In the genomic region with DNA sequence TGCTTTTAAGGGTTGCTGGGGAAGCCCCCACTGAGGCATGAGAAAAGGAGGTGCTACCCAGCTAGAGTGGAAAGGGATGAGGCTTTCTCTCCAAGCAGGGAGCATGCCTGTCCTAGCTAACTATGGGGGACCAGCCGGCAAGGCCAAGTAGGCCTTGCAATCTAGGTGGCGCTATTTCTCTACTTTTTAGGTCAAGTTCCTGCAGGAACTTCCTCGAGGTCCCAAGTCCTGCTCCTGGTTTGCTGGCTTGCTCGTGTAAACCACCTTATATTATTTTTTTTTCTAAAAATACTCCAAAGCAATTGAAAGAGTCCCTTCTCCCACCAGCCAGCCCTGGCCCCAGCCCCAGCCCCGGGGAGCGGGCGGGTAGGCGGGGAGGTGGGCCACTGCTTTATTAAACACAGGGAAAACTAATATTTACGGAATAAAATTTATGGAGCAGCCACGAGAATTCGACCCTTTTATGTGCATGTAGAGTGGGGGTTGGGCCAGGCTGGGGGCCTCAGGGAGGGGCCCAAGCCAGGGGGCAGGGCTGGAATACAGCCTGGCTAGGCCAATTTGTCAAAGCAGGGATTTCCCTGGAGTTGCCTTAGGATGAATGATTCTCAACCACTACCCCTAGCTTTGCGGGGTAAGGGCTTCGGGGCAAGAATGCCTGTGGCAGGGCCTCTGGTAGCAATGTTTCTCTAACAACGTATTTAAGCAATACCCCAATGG, we compare ENCODE assay signal across 8 cellular contexts. TPM values are rescaled to one million over a fixed set of nuclear protein-coding genes. Genes with fewer than 3 reads are reported as not detected.
DNase-seq lines count a peak whose midpoint lies in the region; ATAC-seq and TF ChIP-seq lines count a peak whose summit lies in the region.

No MANE protein-coding gene starts in this region.

- peaks cover 2% of the 10 kb centered on the region in 3 donors for H3K27me3 Mint-ChIP-seq in CD14-positive monocyte (ENCODE audit: low read depth in 3 of 3)

- H3K4me1 Mint-ChIP-seq in CD14-positive monocyte: peaks cover 18% of the 10 kb centered on the region

- peaks cover 29 to 33% of the 10 kb centered on the region in 2 donors for H3K36me3 Mint-ChIP-seq in CD14-positive monocyte

- in situ Hi-C loops in GM13976 (cut with MboI; ENCODE audit: low sequenced_read_pairs, unreplicated experiment) (no loop called here), astrocyte of the spinal cord (cut with HindIII; ENCODE audit: low sequenced_read_pairs) (no loop called here)

- intact Hi-C loops in CD14-positive monocyte (cut with micrococcal nuclease) (no loop called here), left colon (cut with DNase I, micrococcal nuclease) (no loop called here)

- TF ChIP-seq CTCF in CD14-positive monocyte (IDR thresholded peaks at IDR 0.05): peak; percentile 66
- TF ChIP-seq CTCF in GM13976 (IDR thresholded peaks at IDR 0.05; ENCODE audit: borderline replicate concordance, control extremely low read depth, extremely low read depth, insufficient read depth, missing control alignments): peak; percentile 60
- peak; percentile 73 for TF ChIP-seq CTCF in astrocyte of the spinal cord (IDR thresholded peaks at IDR 0.05; ENCODE audit: low read depth, low read length)

- H3K9me3 Mint-ChIP-seq in CD14-positive monocyte: no peaks in the 10 kb centered on the region

- ATAC-seq in left colon (peak; percentile 59), HG02610 (IDR thresholded peaks at IDR 0.05; ENCODE audit: unreplicated experiment) (no peak), HG02970 (IDR thresholded peaks at IDR 0.05; ENCODE audit: low FRiP score, unreplicated experiment) (no peak), GM18858 (IDR thresholded peaks at IDR 0.05; ENCODE audit: unreplicated experiment) (no peak)

- no peak overlapping the region for H3K4me3 Mint-ChIP-seq in CD14-positive monocyte

- no peak overlapping the region for H3K4me3 ChIP-seq in astrocyte of the spinal cord (ENCODE audit: low read depth, low read length)

- no peak overlapping the region for H3K27ac Mint-ChIP-seq in CD14-positive monocyte

- no peak for DNase-seq in CD14-positive monocyte (ENCODE audit: low spot score)
- peak; percentile 70 for DNase-seq in GM13976 (ENCODE audit: low spot score)
- DNase-seq in NCI-H345 treated with DMSO at 0.1 percent for 48 hours (lab: John Stamatoyannopoulos, UW; ENCODE audit: unreplicated experiment): peak; percentile 10
- peak; percentile 79 for DNase-seq in astrocyte of the spinal cord (ENCODE audit: low read depth, low spot score)
- peak; percentile 59 to 70 for DNase-seq in left colon

RNA-seq across cellular contexts. Expression of a gene that starts 12.8 kb away (rescaled TPM):
- polyA plus RNA-seq in CD14-positive monocyte: not detected
- total RNA-seq in left colon: 10 to 100 TPM; 72.7 to 85.5 TPM

RNA-seq across cellular contexts. Expression of a gene that starts 32.3 kb away (rescaled TPM):
- not detected for polyA plus RNA-seq in CD14-positive monocyte
- total RNA-seq in left colon: under 1 TPM; 0.39 to 0.76 TPM
